3 cellular contexts compared by ENCODE assay signal in the genomic region with DNA sequence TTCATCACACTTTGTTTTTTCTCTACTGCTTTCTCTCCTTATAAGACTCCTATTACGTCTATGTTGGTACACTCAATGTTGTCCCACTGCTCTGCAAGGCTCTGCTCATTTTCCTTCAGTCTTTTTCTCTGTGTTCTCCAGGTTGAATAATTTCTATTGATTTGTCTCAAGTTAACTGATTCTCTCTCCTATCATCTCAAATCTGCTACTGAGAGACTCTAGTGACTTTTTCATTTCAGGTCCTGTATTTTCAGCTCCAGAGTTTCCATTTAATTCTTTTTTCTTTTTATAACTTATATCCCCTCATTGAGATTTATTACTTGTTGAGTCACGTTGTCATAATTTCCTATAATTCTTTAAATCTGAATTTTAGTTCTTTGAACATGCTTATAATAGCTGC.
"Had no signal": no experiment of that assay in that cellular context is flagged by ENCODE, and none has a peak within 500 bp of the region (broad histone marks: within the 10 kb centered on the region; RNA-seq: fewer than 3 reads in every experiment).

No MANE protein-coding gene starts in this region.

- H3K4me3 ChIP-seq: GM12878 had no signal

- DNase-seq: GDM1, GF-D8 had no signal

- ATAC-seq: GM12878 had no signal
